In genomic region chr10:72260588-72261322, GRCh38 we compare ENCODE assay signal across 1 cellular context.
TF ChIP-seq lines count a peak whose summit lies in the region.

No MANE protein-coding gene starts in this region.

TF ChIP-seq in HEK293, 187 proteins besides CTCF, POLR2A, EP300 and RAD21 (continued from another document and continues in another):
- TF ChIP-seq REST (tag by site-specific recombination; IDR thresholded peaks at IDR 0.05) (no peak), KLF16 (tag by site-specific recombination; IDR thresholded peaks at IDR 0.05) (peak; percentile 85), ZNF707 (tag by site-specific recombination; IDR thresholded peaks at IDR 0.05) (no peak), ZNF311 (tag by site-specific recombination; IDR thresholded peaks at IDR 0.05; ENCODE audit: borderline replicate concordance) (no peak), ZNF76 (tag by site-specific recombination; IDR thresholded peaks at IDR 0.05; ENCODE audit: borderline replicate concordance, low read depth) (peak; percentile 24; the same call in 1 of the 2 replicates), ZNF555 (tag by site-specific recombination; conservative IDR thresholded peaks at IDR 0.05) (no peak), PRDM1 (tag by site-specific recombination; IDR thresholded peaks at IDR 0.05) (no peak), ZNF664 (tag by site-specific recombination; IDR thresholded peaks at IDR 0.05) (no peak), ZBTB48 (tag by site-specific recombination; IDR thresholded peaks at IDR 0.05) (peak; percentile 99), ZNF660 (tag by site-specific recombination; IDR thresholded peaks at IDR 0.05) (peak; percentile 10; the same call in 1 of the 2 replicates), ZNF18 (tag by site-specific recombination; IDR thresholded peaks at IDR 0.05) (peak; percentile 96), KLF7 (tag by site-specific recombination; IDR thresholded peaks at IDR 0.05; ENCODE audit: borderline replicate concordance) (peak; percentile 39; the same call in 1 of the 2 replicates), ZNF248 (tag by site-specific recombination; IDR thresholded peaks at IDR 0.05) (no peak), ZNF350 (tag by site-specific recombination; IDR thresholded peaks at IDR 0.05) (no peak), HOXD13 (CRISPR knock-in tag; IDR thresholded peaks at IDR 0.05; ENCODE audit: borderline replicate concordance) (no peak), ZIC2 (tag by site-specific recombination; IDR thresholded peaks at IDR 0.05) (peak; percentile 98), ZBTB44 (tag by site-specific recombination; IDR thresholded peaks at IDR 0.05) (0 out of 2 replicates have a peak, but pooled peaks have one; percentile 25), ZNF670 (tag by site-specific recombination; IDR thresholded peaks at IDR 0.05; ENCODE audit: low read depth) (no peak), ZNF596 (tag by site-specific recombination; IDR thresholded peaks at IDR 0.05) (peak; percentile 55), PRDM10 (tag by site-specific recombination; IDR thresholded peaks at IDR 0.05) (peak; percentile 95), ZNF645 (tag by site-specific recombination; IDR thresholded peaks at IDR 0.05) (no peak), GLI4 (tag by site-specific recombination; IDR thresholded peaks at IDR 0.05) (no peak), MZF1 (tag by site-specific recombination; IDR thresholded peaks at IDR 0.05; ENCODE audit: borderline replicate concordance) (peak; percentile 77; the same call in 1 of the 2 replicates), ZBTB8A (tag by site-specific recombination; IDR thresholded peaks at IDR 0.05) (peak; percentile 99), SALL2 (tag by site-specific recombination; IDR thresholded peaks at IDR 0.05; ENCODE audit: borderline replicate concordance) (no peak), ZNF561 (tag by site-specific recombination; IDR thresholded peaks at IDR 0.05; ENCODE audit: borderline replicate concordance) (peak; percentile 100), PRDM6 (tag by site-specific recombination; IDR thresholded peaks at IDR 0.05) (0 out of 2 replicates have a peak, but pooled peaks have one; percentile 16), ZNF843 (tag by site-specific recombination; IDR thresholded peaks at IDR 0.05) (peak; percentile 81), YY1 (tag by site-specific recombination; IDR thresholded peaks at IDR 0.05) (no peak), EGR2 (tag by site-specific recombination; IDR thresholded peaks at IDR 0.05; ENCODE audit: low read depth) (peak; percentile 69), SP2 (tag by site-specific recombination; IDR thresholded peaks at IDR 0.05) (peak; percentile 83), GLI2 (tag by site-specific recombination; IDR thresholded peaks at IDR 0.05; ENCODE audit: borderline replicate concordance, low read depth) (no peak), ZNF239 (tag by site-specific recombination; IDR thresholded peaks at IDR 0.05) (no peak; the same call in 1 of the 2 replicates), ZNF112 (tag by site-specific recombination; IDR thresholded peaks at IDR 0.05) (no peak), ZEB2 (tag by site-specific recombination; IDR thresholded peaks at IDR 0.05) (peak; percentile 89), ZNF335 (tag by site-specific recombination; conservative IDR thresholded peaks at IDR 0.05) (peak; percentile 76), INSM2 (tag by site-specific recombination; IDR thresholded peaks at IDR 0.05) (0 out of 2 replicates have a peak, but pooled peaks have one; percentile 18), ZNF747 (tag by site-specific recombination; IDR thresholded peaks at IDR 0.05) (no peak), ZNF175 (tag by site-specific recombination; IDR thresholded peaks at IDR 0.05) (no peak), BCL11A (tag by site-specific recombination; IDR thresholded peaks at IDR 0.05; ENCODE audit: low read depth) (0 out of 2 replicates have a peak, but pooled peaks have one; percentile 39), ZNF610 (tag by site-specific recombination; IDR thresholded peaks at IDR 0.05; ENCODE audit: borderline replicate concordance) (peak; percentile 61; the same call in 1 of the 2 replicates), ZNF501 (tag by site-specific recombination; IDR thresholded peaks at IDR 0.05) (no peak), FEZF1 (tag by site-specific recombination; IDR thresholded peaks at IDR 0.05) (no peak; the same call in 1 of the 2 replicates), MEIS1 (CRISPR knock-in tag; IDR thresholded peaks at IDR 0.05; ENCODE audit: borderline replicate concordance) (no peak), ZNF19 (tag by site-specific recombination; IDR thresholded peaks at IDR 0.05; ENCODE audit: low read depth) (no peak), ZNF132 (tag by site-specific recombination; IDR thresholded peaks at IDR 0.05; ENCODE audit: borderline replicate concordance) (no peak), ZNF48 (tag by site-specific recombination; IDR thresholded peaks at IDR 0.05) (no peak), SETDB1 (IDR thresholded peaks at IDR 0.05; ENCODE audit: insufficient read length, low read length) (no peak), ZSCAN23 (tag by site-specific recombination; IDR thresholded peaks at IDR 0.05) (no peak; the same call in 1 of the 2 replicates), BCL6B (tag by site-specific recombination; IDR thresholded peaks at IDR 0.05) (no peak), ZNF776 (tag by site-specific recombination; IDR thresholded peaks at IDR 0.05; ENCODE audit: borderline replicate concordance) (no peak), ZNF510 (tag by site-specific recombination; IDR thresholded peaks at IDR 0.05; ENCODE audit: insufficient replicate concordance) (no peak)
